Comparison of ENCODE assay signal across 21 cellular contexts in genomic region chr1:24995661-24996060, GRCh38.
DNase-seq lines count a peak whose midpoint lies in the region; ATAC-seq and TF ChIP-seq lines count a peak whose summit lies in the region.
"Had no signal": no experiment of that assay in that cellular context is flagged by ENCODE, and none has a peak within 500 bp of the region (broad histone marks: within the 10 kb centered on the region; RNA-seq: fewer than 3 reads in every experiment).

No MANE protein-coding gene starts in this region.

- H3K9me3 Mint-ChIP-seq in activated naive CD4-positive, alpha-beta T cell treated with anti-CD3 and anti-CD28 coated beads, Interleukin-2, amount 10 ng/mL, durations not matched to agents 7 days and 5 days: peaks cover 6% of the 10 kb centered on the region
- peaks cover 5% of the 10 kb centered on the region for H3K9me3 Mint-ChIP-seq in activated naive CD8-positive, alpha-beta T cell treated with anti-CD3 and anti-CD28 coated beads, Interleukin-2, amount 50 U/mL, for 24 hours
- H3K9me3 Mint-ChIP-seq in stimulated activated effector memory CD8-positive, alpha-beta T cell treated with anti-CD3 and anti-CD28 coated beads, Interleukin-12 subunit alpha, Interleukin-12 subunit beta, amount 100 ng/mL, for 72 hours: no peaks in the 10 kb centered on the region

- H3K27ac Mint-ChIP-seq in activated naive CD4-positive, alpha-beta T cell treated with anti-CD3 and anti-CD28 coated beads, Interleukin-2, amount 10 ng/mL, durations not matched to agents 7 days and 5 days: peak overlapping the region; percentile 97
- peak overlapping the region; percentile 98 for H3K27ac Mint-ChIP-seq in activated naive CD8-positive, alpha-beta T cell treated with anti-CD3 and anti-CD28 coated beads, Interleukin-2, amount 50 U/mL, for 24 hours
- H3K27ac Mint-ChIP-seq in stimulated activated effector memory CD8-positive, alpha-beta T cell treated with anti-CD3 and anti-CD28 coated beads, Interleukin-12 subunit alpha, Interleukin-12 subunit beta, amount 100 ng/mL, for 72 hours: peak overlapping the region; percentile 96

- no peak overlapping the region for H3K4me3 ChIP-seq in HEK293 (ENCODE audit: low read depth, low read length)
- H3K4me3 ChIP-seq: Peyer's patch, SJSA1 had no signal

- DNase-seq in activated naive CD4-positive, alpha-beta T cell treated with anti-CD3 and anti-CD28 coated beads, Interleukin-2, amount 10 ng/mL, durations not matched to agents 7 days and 5 days: no peak
- DNase-seq in activated naive CD4-positive, alpha-beta T cell treated with Interleukin-2 at 50 U/mL for 16 hours: no peak
- no peak for DNase-seq in activated naive CD8-positive, alpha-beta T cell treated with anti-CD3 and anti-CD28 coated beads, Interleukin-2, amount 50 U/mL, for 24 hours
- DNase-seq in stimulated activated effector memory CD8-positive, alpha-beta T cell treated with anti-CD3 and anti-CD28 coated beads, Interleukin-12 subunit alpha, Interleukin-12 subunit beta, amount 100 ng/mL, for 72 hours (ENCODE audit: low spot score in 2 of 2): no peak
- DNase-seq in HuH-7 (ENCODE audit: low spot score) (no peak), activated gamma-delta T cell treated with Interleukin-2 at 50 U/mL for 16 hours (no peak)
- DNase-seq: activated CD4-positive, alpha-beta T cell treated with anti-CD3 and anti-CD28 coated beads for 48 hours; amygdala; dermis blood vessel endothelial cell; DMS153; head of caudate nucleus; KBM-7; mesenchymal stem cell; NCI-H1436 treated with DMSO at 0.1 percent for 48 hours; NCI-H524 treated with DMSO at 0.1 percent for 48 hours; Peyer's patch; retina; stimulated activated CD4-positive, alpha-beta T cell treated with anti-CD3 and anti-CD28 coated beads, Interleukin-4, amount 100 ng/mL, for 4 hours had no signal

- POLR2A ChIA-PET in HEK293 (lab: Yijun Ruan, JAX): no interaction called here

- no peaks in the 10 kb centered on the region for H3K9me3 ChIP-seq in HEK293 (ENCODE audit: control insufficient read depth, insufficient read depth, low read depth, low read length)
- H3K9me3 ChIP-seq: Peyer's patch, SJSA1 had no signal

- CTCF ChIA-PET in activated naive CD4-positive, alpha-beta T cell treated with anti-CD3 and anti-CD28 coated beads, Interleukin-2, amount 10 ng/mL, durations not matched to agents 7 days and 5 days (lab: Charles Lee): interaction anchor here (1.0 to 3.8 kb wide), 4 partner anchors 12 to 41 kb away, joined by 3 to 16 read pairs (median 5); no protein-coding TSS in a partner anchor
- CTCF ChIA-PET in HEK293 (lab: Yijun Ruan, JAX): no interaction called here

- peaks cover 24% of the 10 kb centered on the region for H3K36me3 Mint-ChIP-seq in activated naive CD4-positive, alpha-beta T cell treated with anti-CD3 and anti-CD28 coated beads, Interleukin-2, amount 10 ng/mL, durations not matched to agents 7 days and 5 days
- peaks cover 10% of the 10 kb centered on the region for H3K36me3 Mint-ChIP-seq in activated naive CD8-positive, alpha-beta T cell treated with anti-CD3 and anti-CD28 coated beads, Interleukin-2, amount 50 U/mL, for 24 hours (ENCODE audit: low read depth)
- H3K36me3 Mint-ChIP-seq in stimulated activated effector memory CD8-positive, alpha-beta T cell treated with anti-CD3 and anti-CD28 coated beads, Interleukin-12 subunit alpha, Interleukin-12 subunit beta, amount 100 ng/mL, for 72 hours: peaks cover 25% of the 10 kb centered on the region

- H3K4me1 ChIP-seq in HEK293 (ENCODE audit: control insufficient read depth, insufficient read depth, low read length): no peaks in the 10 kb centered on the region
- H3K4me1 ChIP-seq: SJSA1 had no signal

- H3K4me1 Mint-ChIP-seq in activated naive CD4-positive, alpha-beta T cell treated with anti-CD3 and anti-CD28 coated beads, Interleukin-2, amount 10 ng/mL, durations not matched to agents 7 days and 5 days: peaks cover 97% of the 10 kb centered on the region
- peaks cover 98% of the 10 kb centered on the region for H3K4me1 Mint-ChIP-seq in activated naive CD8-positive, alpha-beta T cell treated with anti-CD3 and anti-CD28 coated beads, Interleukin-2, amount 50 U/mL, for 24 hours
- peaks cover 97% of the 10 kb centered on the region for H3K4me1 Mint-ChIP-seq in stimulated activated effector memory CD8-positive, alpha-beta T cell treated with anti-CD3 and anti-CD28 coated beads, Interleukin-12 subunit alpha, Interleukin-12 subunit beta, amount 100 ng/mL, for 72 hours

- TF ChIP-seq CTCF in HEK293 (tag by site-specific recombination; IDR thresholded peaks at IDR 0.05): no peak

- H3K4me3 Mint-ChIP-seq in activated naive CD4-positive, alpha-beta T cell treated with anti-CD3 and anti-CD28 coated beads, Interleukin-2, amount 10 ng/mL, durations not matched to agents 7 days and 5 days: no peak overlapping the region
- H3K4me3 Mint-ChIP-seq in activated naive CD8-positive, alpha-beta T cell treated with anti-CD3 and anti-CD28 coated beads, Interleukin-2, amount 50 U/mL, for 24 hours: peak overlapping the region; percentile 11
- peak overlapping the region; percentile 68 for H3K4me3 Mint-ChIP-seq in stimulated activated effector memory CD8-positive, alpha-beta T cell treated with anti-CD3 and anti-CD28 coated beads, Interleukin-12 subunit alpha, Interleukin-12 subunit beta, amount 100 ng/mL, for 72 hours
- H3K4me3 Mint-ChIP-seq: T-helper 1 cell treated with Interleukin-12 subunit alpha and Interleukin-12 subunit beta and Interleukin-4 antibody, amounts not matched to agents 30 μg/mL and 1 μg/mL, for 36 hours had no signal

- ATAC-seq in activated naive CD8-positive, alpha-beta T cell treated with anti-CD3 and anti-CD28 coated beads, Interleukin-2, amount 50 U/mL, for 24 hours: no peak
- ATAC-seq in stimulated activated effector memory CD8-positive, alpha-beta T cell treated with anti-CD3 and anti-CD28 coated beads, Interleukin-12 subunit alpha, Interleukin-12 subunit beta, amount 100 ng/mL, for 72 hours: no peak

- H3K27me3 Mint-ChIP-seq in activated naive CD4-positive, alpha-beta T cell treated with anti-CD3 and anti-CD28 coated beads, Interleukin-2, amount 10 ng/mL, durations not matched to agents 7 days and 5 days: no peaks in the 10 kb centered on the region
- no peaks in the 10 kb centered on the region for H3K27me3 Mint-ChIP-seq in activated naive CD8-positive, alpha-beta T cell treated with anti-CD3 and anti-CD28 coated beads, Interleukin-2, amount 50 U/mL, for 24 hours

- H3K27ac ChIP-seq in HEK293 (ENCODE audit: extremely low read depth, low read depth, low read length): no peak overlapping the region
- H3K27ac ChIP-seq: SJSA1 had no signal

- H3K36me3 ChIP-seq in HEK293 (ENCODE audit: control insufficient read depth in 2 of 2, insufficient read depth in 1 of 2, low read length in 2 of 2): no peaks in the 10 kb centered on the region
- H3K36me3 ChIP-seq: Peyer's patch, SJSA1 had no signal

TF ChIP-seq in HEK293, 187 proteins besides CTCF, POLR2A, EP300 and RAD21:
- TF ChIP-seq EGR2 (tag by site-specific recombination; IDR thresholded peaks at IDR 0.05; ENCODE audit: low read depth) (peak; percentile 50; the same call in 1 of the 2 replicates), ZBTB21 (tag by site-specific recombination; IDR thresholded peaks at IDR 0.05) (no peak), PRDM10 (tag by site-specific recombination; IDR thresholded peaks at IDR 0.05) (no peak), ZBTB20 (tag by site-specific recombination; IDR thresholded peaks at IDR 0.05) (no peak), PRDM6 (tag by site-specific recombination; IDR thresholded peaks at IDR 0.05) (no peak), GLIS2 (tag by site-specific recombination; IDR thresholded peaks at IDR 0.05) (no peak), ZFHX2 (tag by site-specific recombination; conservative IDR thresholded peaks at IDR 0.05) (peak; percentile 47; the same call in 1 of the 2 replicates), ZNF37A (tag by site-specific recombination; IDR thresholded peaks at IDR 0.05) (no peak)
